1 cellular context compared by ENCODE assay signal in genomic region chr4:25884040-25884788, GRCh38.
TF ChIP-seq lines count a peak whose summit lies in the region.

No MANE protein-coding gene starts in this region.

TF ChIP-seq in HepG2, 621 proteins besides CTCF, POLR2A, EP300 and RAD21:
- TF ChIP-seq SOX6 (IDR thresholded peaks at IDR 0.05) (no peak), SOX6 (CRISPR knock-in tag; IDR thresholded peaks at IDR 0.05) (no peak), RFXANK (CRISPR knock-in tag; IDR thresholded peaks at IDR 0.05) (no peak), NFKB2 (CRISPR knock-in tag; IDR thresholded peaks at IDR 0.05; ENCODE audit: borderline replicate concordance) (no peak), FUBP1 (CRISPR knock-in tag; IDR thresholded peaks at IDR 0.05; ENCODE audit: borderline replicate concordance) (no peak), TOPORS (CRISPR knock-in tag; IDR thresholded peaks at IDR 0.05) (no peak), ZNF44 (CRISPR knock-in tag; IDR thresholded peaks at IDR 0.05) (no peak), MZF1 (CRISPR knock-in tag; IDR thresholded peaks at IDR 0.05; ENCODE audit: borderline replicate concordance) (no peak), SP2 (CRISPR knock-in tag; IDR thresholded peaks at IDR 0.05) (no peak), ZNF382 (CRISPR knock-in tag; IDR thresholded peaks at IDR 0.05; ENCODE audit: borderline replicate concordance) (no peak), HNF4G (IDR thresholded peaks at IDR 0.05; ENCODE audit: borderline replicate concordance, low read depth, low read length) (no peak), HNF4G (CRISPR knock-in tag; IDR thresholded peaks at IDR 0.05; ENCODE audit: borderline replicate concordance, low read depth) (no peak), THAP11 (CRISPR knock-in tag; IDR thresholded peaks at IDR 0.05) (no peak), SMARCC2 (IDR thresholded peaks at IDR 0.05) (no peak), NCOA5 (CRISPR knock-in tag; IDR thresholded peaks at IDR 0.05) (no peak), SRSF9 (IDR thresholded peaks at IDR 0.05; ENCODE audit: borderline replicate concordance, insufficient read depth, low read depth, low read length, poor library complexity, severe bottlenecking) (no peak), PHF20 (CRISPR knock-in tag; IDR thresholded peaks at IDR 0.05) (no peak), ZBTB2 (CRISPR knock-in tag; IDR thresholded peaks at IDR 0.05; ENCODE audit: low read depth) (no peak), ZNF839 (CRISPR knock-in tag; IDR thresholded peaks at IDR 0.05; ENCODE audit: borderline replicate concordance) (no peak), ZNF274 (CRISPR knock-in tag; IDR thresholded peaks at IDR 0.05) (no peak), IKZF4 (CRISPR knock-in tag; IDR thresholded peaks at IDR 0.05; ENCODE audit: borderline replicate concordance, low read depth, not compliant biosample characterization) (no peak), ZNF891 (CRISPR knock-in tag; IDR thresholded peaks at IDR 0.05) (no peak)
